Comparison of ENCODE assay signal across 2 cellular contexts in the genomic region with DNA sequence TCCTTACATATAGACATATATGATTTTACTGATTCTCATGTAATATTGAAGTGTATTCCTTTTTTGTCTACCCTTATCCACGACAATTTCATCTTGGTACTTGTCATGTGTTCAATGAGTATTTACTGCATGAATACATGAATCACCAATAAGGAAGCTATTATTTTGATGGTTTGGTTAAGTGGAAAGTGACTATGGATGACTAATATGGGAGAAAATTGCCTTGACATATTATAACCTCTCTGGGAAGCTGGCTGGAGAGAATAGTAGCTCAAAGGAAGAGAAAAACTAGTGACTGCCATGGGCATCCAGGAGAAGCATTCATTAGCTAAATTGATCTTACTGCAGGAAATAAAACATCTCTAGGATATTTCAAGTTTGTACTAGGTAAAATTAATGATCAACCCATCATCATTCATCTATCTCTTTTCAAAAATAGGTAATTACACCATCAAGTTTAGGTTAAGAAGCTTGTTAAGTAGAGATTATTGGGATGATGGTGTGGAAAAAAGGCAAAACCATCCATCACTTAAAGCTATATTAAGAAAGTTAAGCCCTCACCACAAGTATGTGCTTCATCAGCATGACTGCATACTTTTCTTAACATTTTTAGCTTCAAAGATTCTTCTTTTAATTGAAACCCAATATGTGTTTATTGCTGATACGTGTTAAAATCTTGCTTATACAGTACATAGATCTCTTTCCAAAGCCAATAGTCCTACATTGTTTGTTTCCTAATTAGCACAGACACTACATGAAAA.
TF ChIP-seq lines count a peak whose summit lies in the region.

No MANE protein-coding gene starts in this region.

TF ChIP-seq in SK-N-SH treated with all-trans-retinoic acid at 6 μM for 48 hours, 23 proteins besides CTCF, POLR2A, EP300 and RAD21 (continued from another document):
- TF ChIP-seq, protein P1, sequence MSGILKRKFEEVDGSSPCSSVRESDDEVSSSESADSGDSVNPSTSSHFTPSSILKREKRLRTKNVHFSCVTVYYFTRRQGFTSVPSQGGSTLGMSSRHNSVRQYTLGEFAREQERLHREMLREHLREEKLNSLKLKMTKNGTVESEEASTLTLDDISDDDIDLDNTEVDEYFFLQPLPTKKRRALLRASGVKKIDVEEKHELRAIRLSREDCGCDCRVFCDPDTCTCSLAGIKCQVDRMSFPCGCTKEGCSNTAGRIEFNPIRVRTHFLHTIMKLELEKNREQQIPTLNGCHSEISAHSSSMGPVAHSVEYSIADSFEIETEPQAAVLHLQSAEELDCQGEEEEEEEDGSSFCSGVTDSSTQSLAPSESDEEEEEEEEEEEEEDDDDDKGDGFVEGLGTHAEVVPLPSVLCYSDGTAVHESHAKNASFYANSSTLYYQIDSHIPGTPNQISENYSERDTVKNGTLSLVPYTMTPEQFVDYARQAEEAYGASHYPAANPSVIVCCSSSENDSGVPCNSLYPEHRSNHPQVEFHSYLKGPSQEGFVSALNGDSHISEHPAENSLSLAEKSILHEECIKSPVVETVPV (CRISPR knock-in tag; IDR thresholded peaks at IDR 0.05) = no peak
- TF ChIP-seq, protein P2, sequence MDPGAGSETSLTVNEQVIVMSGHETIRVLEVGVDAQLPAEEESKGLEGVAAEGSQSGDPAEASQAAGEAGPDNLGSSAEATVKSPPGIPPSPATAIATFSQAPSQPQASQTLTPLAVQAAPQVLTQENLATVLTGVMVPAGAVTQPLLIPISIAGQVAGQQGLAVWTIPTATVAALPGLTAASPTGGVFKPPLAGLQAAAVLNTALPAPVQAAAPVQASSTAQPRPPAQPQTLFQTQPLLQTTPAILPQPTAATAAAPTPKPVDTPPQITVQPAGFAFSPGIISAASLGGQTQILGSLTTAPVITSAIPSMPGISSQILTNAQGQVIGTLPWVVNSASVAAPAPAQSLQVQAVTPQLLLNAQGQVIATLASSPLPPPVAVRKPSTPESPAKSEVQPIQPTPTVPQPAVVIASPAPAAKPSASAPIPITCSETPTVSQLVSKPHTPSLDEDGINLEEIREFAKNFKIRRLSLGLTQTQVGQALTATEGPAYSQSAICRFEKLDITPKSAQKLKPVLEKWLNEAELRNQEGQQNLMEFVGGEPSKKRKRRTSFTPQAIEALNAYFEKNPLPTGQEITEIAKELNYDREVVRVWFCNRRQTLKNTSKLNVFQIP (CRISPR knock-in tag; IDR thresholded peaks at IDR 0.05; ENCODE audit: borderline replicate concordance, low read depth) = no peak
- TF ChIP-seq TCF4 (CRISPR knock-in tag; IDR thresholded peaks at IDR 0.05; ENCODE audit: borderline replicate concordance) (no peak), RARB (CRISPR knock-in tag; IDR thresholded peaks at IDR 0.05) (no peak)

TF ChIP-seq in SK-N-SH, 30 proteins besides CTCF, POLR2A, EP300 and RAD21 (continued from another document):
- no peak for TF ChIP-seq NRF1 (IDR thresholded peaks at IDR 0.05; ENCODE audit: low read depth, low read length)
- TF ChIP-seq, protein P3, sequence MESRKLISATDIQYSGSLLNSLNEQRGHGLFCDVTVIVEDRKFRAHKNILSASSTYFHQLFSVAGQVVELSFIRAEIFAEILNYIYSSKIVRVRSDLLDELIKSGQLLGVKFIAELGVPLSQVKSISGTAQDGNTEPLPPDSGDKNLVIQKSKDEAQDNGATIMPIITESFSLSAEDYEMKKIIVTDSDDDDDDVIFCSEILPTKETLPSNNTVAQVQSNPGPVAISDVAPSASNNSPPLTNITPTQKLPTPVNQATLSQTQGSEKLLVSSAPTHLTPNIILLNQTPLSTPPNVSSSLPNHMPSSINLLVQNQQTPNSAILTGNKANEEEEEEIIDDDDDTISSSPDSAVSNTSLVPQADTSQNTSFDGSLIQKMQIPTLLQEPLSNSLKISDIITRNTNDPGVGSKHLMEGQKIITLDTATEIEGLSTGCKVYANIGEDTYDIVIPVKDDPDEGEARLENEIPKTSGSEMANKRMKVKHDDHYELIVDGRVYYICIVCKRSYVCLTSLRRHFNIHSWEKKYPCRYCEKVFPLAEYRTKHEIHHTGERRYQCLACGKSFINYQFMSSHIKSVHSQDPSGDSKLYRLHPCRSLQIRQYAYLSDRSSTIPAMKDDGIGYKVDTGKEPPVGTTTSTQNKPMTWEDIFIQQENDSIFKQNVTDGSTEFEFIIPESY (IDR thresholded peaks at IDR 0.05; ENCODE audit: borderline replicate concordance, low read depth) = no peak
- TF ChIP-seq, protein P4, sequence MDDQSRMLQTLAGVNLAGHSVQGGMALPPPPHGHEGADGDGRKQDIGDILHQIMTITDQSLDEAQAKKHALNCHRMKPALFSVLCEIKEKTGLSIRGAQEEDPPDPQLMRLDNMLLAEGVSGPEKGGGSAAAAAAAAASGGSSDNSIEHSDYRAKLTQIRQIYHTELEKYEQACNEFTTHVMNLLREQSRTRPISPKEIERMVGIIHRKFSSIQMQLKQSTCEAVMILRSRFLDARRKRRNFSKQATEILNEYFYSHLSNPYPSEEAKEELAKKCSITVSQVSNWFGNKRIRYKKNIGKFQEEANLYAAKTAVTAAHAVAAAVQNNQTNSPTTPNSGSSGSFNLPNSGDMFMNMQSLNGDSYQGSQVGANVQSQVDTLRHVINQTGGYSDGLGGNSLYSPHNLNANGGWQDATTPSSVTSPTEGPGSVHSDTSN (IDR thresholded peaks at IDR 0.05) = no peak
- no peak for TF ChIP-seq NFIC (IDR thresholded peaks at IDR 0.05; ENCODE audit: borderline replicate concordance)
- no peak for TF ChIP-seq GATA2 (CRISPR knock-in tag; IDR thresholded peaks at IDR 0.05)
- TF ChIP-seq TEAD4 (IDR thresholded peaks at IDR 0.05; ENCODE audit: borderline replicate concordance, insufficient read depth) = no peak
- TF ChIP-seq RFX5 (IDR thresholded peaks at IDR 0.05; ENCODE audit: low read length) = no peak
- no peak for TF ChIP-seq JUND (IDR thresholded peaks at IDR 0.05)
- no peak for TF ChIP-seq RCOR1 (IDR thresholded peaks at IDR 0.05; ENCODE audit: low read length)
- TF ChIP-seq SIN3A (IDR thresholded peaks at IDR 0.05; ENCODE audit: borderline replicate concordance, low read depth, low read length) = no peak
- TF ChIP-seq EZH2phosphoT487 (IDR thresholded peaks at IDR 0.05; ENCODE audit: borderline replicate concordance, low read depth) = no peak
- no peak for TF ChIP-seq FOXM1 (IDR thresholded peaks at IDR 0.05; ENCODE audit: low read depth)
- TF ChIP-seq TAF1 (IDR thresholded peaks at IDR 0.05; ENCODE audit: borderline replicate concordance, low read depth, low read length) = no peak
